ENCODE assay signal across 22 cellular contexts in the genomic region with DNA sequence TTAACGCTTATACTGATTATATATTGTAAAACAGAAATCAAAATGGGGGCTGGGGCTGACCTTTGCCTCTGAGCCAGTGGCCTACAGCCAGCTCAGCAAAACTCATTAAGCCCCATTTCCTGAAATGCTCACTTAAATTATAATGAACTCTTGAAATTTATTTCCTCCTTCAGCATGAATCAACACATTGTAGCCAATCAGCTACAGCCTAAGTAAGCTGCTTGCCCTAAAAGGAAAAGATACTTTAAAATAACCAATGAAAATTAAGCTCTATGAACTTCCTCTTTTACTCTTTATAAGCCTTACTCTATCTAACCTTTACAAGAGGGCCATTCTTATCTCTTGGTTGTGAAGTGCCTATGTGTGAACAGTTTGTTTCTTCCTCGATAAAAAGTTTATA.
"Had no signal": no experiment of that assay in that cellular context is flagged by ENCODE, and none has a peak within 500 bp of the region (broad histone marks: within the 10 kb centered on the region; RNA-seq: fewer than 3 reads in every experiment).

No MANE protein-coding gene starts in this region.

- H3K9me3 ChIP-seq: heart left ventricle, left lung, tibial nerve had no signal

- H3K27me3 ChIP-seq: brain microvascular endothelial cell, heart left ventricle, left lung, tibial nerve had no signal

- DNase-seq: activated CD4-positive, alpha-beta T cell treated with anti-CD3 and anti-CD28 coated beads, Interleukin-2, amount 50 U/mL, for 1 hour; activated CD8-positive, alpha-beta memory T cell treated with anti-CD3 and anti-CD28 coated beads for 24 hours; activated CD8-positive, alpha-beta memory T cell treated with anti-CD3 and anti-CD28 coated beads, Interleukin-2, amount 50 U/mL, for 48 hours; activated effector memory CD4-positive, alpha-beta T cell treated with Interleukin-2 at 50 U/mL for 16 hours; activated naive CD4-positive, alpha-beta T cell treated with anti-CD3 and anti-CD28 coated beads, Interleukin-2, amount 10 ng/mL, durations not matched to agents 7 days and 5 days; activated naive CD8-positive, alpha-beta T cell treated with anti-CD3 and anti-CD28 coated beads, Interleukin-2, amount 50 U/mL, for 24 hours; activated T-cell treated with anti-CD3 and anti-CD28 coated beads, Interleukin-2, amount 50 U/mL, for 48 hours; aorta; brain microvascular endothelial cell; central memory CD4-positive, alpha-beta T cell; erythroblast; foreskin melanocyte; heart left ventricle; kidney; left lung; mammary epithelial cell; stimulated activated CD4-positive, alpha-beta T cell treated with anti-CD3 and anti-CD28 coated beads, Interleukin-12 subunit alpha, Interleukin-12 subunit beta, amount 100 ng/mL, for 4 hours; stimulated activated CD4-positive, alpha-beta T cell treated with anti-CD3 and anti-CD28 coated beads, Interleukin-2, amount 100 ng/mL, for 24 hours; stimulated activated naive CD8-positive, alpha-beta T cell treated with anti-CD3 and anti-CD28 coated beads, Interleukin-15, Interleukin-2, amounts not matched to agents 100 U/mL and 50 U/mL, for 24 hours; substantia nigra had no signal

- H3K27ac ChIP-seq: brain microvascular endothelial cell, heart left ventricle, left lung, tibial nerve had no signal

- H3K36me3 ChIP-seq: brain microvascular endothelial cell, heart left ventricle, left lung, tibial nerve had no signal

- H3K4me1 ChIP-seq: heart left ventricle, tibial nerve had no signal

- H3K4me3 ChIP-seq: heart left ventricle, left lung, tibial nerve had no signal

- ATAC-seq: activated CD4-positive, CD25-positive, alpha-beta regulatory T cell treated with anti-CD3 and anti-CD28 coated beads, Interleukin-2, amount 50 U/mL, for 24 hours; activated naive CD8-positive, alpha-beta T cell treated with anti-CD3 and anti-CD28 coated beads, Interleukin-2, amount 50 U/mL, for 24 hours; heart left ventricle; left lung; stimulated activated naive CD8-positive, alpha-beta T cell treated with anti-CD3 and anti-CD28 coated beads, Interleukin-15, Interleukin-2, amounts not matched to agents 100 U/mL and 50 U/mL, for 24 hours had no signal
